Comparison of ENCODE assay signal across 8 cellular contexts in the genomic region with DNA sequence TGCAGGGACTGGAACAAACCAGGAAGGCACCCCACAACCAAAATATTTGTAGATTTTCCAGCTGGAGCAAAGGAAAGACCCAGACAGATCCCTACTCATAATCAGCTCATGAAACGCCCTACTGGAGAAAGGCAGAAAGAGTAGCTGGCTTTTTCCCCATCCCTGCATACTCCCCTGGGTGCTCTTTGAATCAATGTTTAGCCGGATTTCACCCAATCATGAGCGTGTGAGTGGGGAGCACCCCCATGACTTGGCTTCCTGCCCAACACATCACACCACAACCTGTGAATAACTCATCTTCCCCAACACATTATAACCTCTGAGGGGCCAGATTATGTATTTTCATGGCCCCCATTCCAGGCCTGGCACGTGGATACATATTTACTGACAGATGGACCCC. TPM values are rescaled to one million over a fixed set of nuclear protein-coding genes. Genes with fewer than 3 reads are reported as not detected.
A peak's percentile ranks its signal among the peaks of the same experiment; 100 is the strongest.
DNase-seq lines count a peak whose midpoint lies in the region; ATAC-seq and TF ChIP-seq lines count a peak whose summit lies in the region.

No MANE protein-coding gene starts in this region.

- H3K27me3 Mint-ChIP-seq in naive B cell: peaks cover 2 to 14% (median 4%) of the 10 kb centered on the region in 3 donors

- no TSS peak for BruUV-seq in A673 (replicated peaks; lab: Mats Ljungman, UMichigan)

- H3K4me3 ChIP-seq in A673 (ENCODE audit: low read depth, low read length, poor library complexity, severe bottlenecking) (no peak overlapping the region), right atrium auricular region (no peak overlapping the region), stomach (no peak overlapping the region)
- no peak overlapping the region for H3K4me3 ChIP-seq in Jurkat, Clone E6-1 (ENCODE audit: low read length)

- peaks cover 2 to 8% (median 3%) of the 10 kb centered on the region in 7 donors for H3K9me3 Mint-ChIP-seq in naive B cell

- no peak for TF ChIP-seq POLR2A in stomach (IDR thresholded peaks at IDR 0.05)

- intact Hi-C loops in A673 (cut with micrococcal nuclease; ENCODE audit: unreplicated experiment): no loop called here
- intact Hi-C loops in stomach (cut with DNase I; ENCODE audit: low total_unique reads): loop anchor here (10.0 kb wide), 1 partner anchor 376 kb away; no protein-coding TSS in a partner anchor

- H3K27me3 ChIP-seq in A673 (replicated peaks; ENCODE audit: insufficient read depth, low read depth, low read length, poor library complexity) (no peaks in the 10 kb centered on the region), right atrium auricular region (no peaks in the 10 kb centered on the region), stomach (peaks cover 0 to 5% (median 0%) of the 10 kb centered on the region in 3 donors)

- H3K4me1 Mint-ChIP-seq in naive B cell: peaks cover 34 to 45% (median 42%) of the 10 kb centered on the region in 3 donors

- H3K27ac Mint-ChIP-seq in naive B cell: peak overlapping the region in 5 of 6 donors; percentile 75 to 98 (median 90)

- H3K36me3 ChIP-seq in A673 (ENCODE audit: insufficient read depth, low read length, poor library complexity, severe bottlenecking) (no peaks in the 10 kb centered on the region), right atrium auricular region (no peaks in the 10 kb centered on the region), stomach (no peaks in the 10 kb centered on the region)

- peaks cover 0 to 3% of the 10 kb centered on the region in 2 donors for H3K36me3 Mint-ChIP-seq in naive B cell

- 58 to 72% (median 68%) methylated on average over 4 of the region's 4 CpGs for WGBS in stomach, 5 donors

- POLR2A ChIA-PET in A673 (lab: Charles Lee; ENCODE audit: low non-redundant PET): no interaction called here

- no peak for TF ChIP-seq CTCF in A673 (conservative IDR thresholded peaks at IDR 0.05; ENCODE audit: low read depth, low read length)
- no peak for TF ChIP-seq CTCF in right atrium auricular region (IDR thresholded peaks at IDR 0.05)
- TF ChIP-seq CTCF in stomach (IDR thresholded peaks at IDR 0.05): no peak

- DNase-seq in A673 (ENCODE audit: low spot score) (peak; percentile 24), naive B cell (no peak), right atrium auricular region (ENCODE audit: low spot score) (no peak), stomach (no peak)
- peak; percentile 78 for DNase-seq in Jurkat, Clone E6-1 (ENCODE audit: low read depth, low spot score)
- peak; percentile 78 for DNase-seq in activated CD8-positive, alpha-beta memory T cell treated with anti-CD3 and anti-CD28 coated beads, Interleukin-2, amount 50 U/mL, for 4 hours

- ATAC-seq in naive B cell (ENCODE audit: low read depth in 2 of 2) (no peak), HG02678 (IDR thresholded peaks at IDR 0.05; ENCODE audit: unreplicated experiment) (no peak), HG03457 (IDR thresholded peaks at IDR 0.05; ENCODE audit: unreplicated experiment) (no peak)

- TF ChIP-seq EP300 in stomach (IDR thresholded peaks at IDR 0.05): no peak

- peak overlapping the region; percentile 61 to 95 (median 87) for H3K4me3 Mint-ChIP-seq in naive B cell

- H3K27ac ChIP-seq in A673 (ENCODE audit: low read depth, low read length, poor library complexity, severe bottlenecking): no peak overlapping the region
- no peak overlapping the region for H3K27ac ChIP-seq in right atrium auricular region
- H3K27ac ChIP-seq in stomach: no peak overlapping the region

- no peaks in the 10 kb centered on the region for H3K9me3 ChIP-seq in A673 (ENCODE audit: low read depth, low read length, poor library complexity, severe bottlenecking)
- no peaks in the 10 kb centered on the region for H3K9me3 ChIP-seq in right atrium auricular region
- H3K9me3 ChIP-seq in stomach: no peaks in the 10 kb centered on the region

- peaks cover 3% of the 10 kb centered on the region for H3K4me1 ChIP-seq in A673 (ENCODE audit: insufficient read depth, low read length, poor library complexity, severe bottlenecking)
- H3K4me1 ChIP-seq in right atrium auricular region: peaks cover 0 to 4% of the 10 kb centered on the region in 2 donors
- peaks cover 0 to 20% (median 4%) of the 10 kb centered on the region in 4 donors for H3K4me1 ChIP-seq in stomach

- CTCF ChIA-PET in A673 (lab: Charles Lee): interaction anchor here (2.5 kb wide), 1 partner anchor 385 kb away, joined by 9 read pairs; no protein-coding TSS in a partner anchor

RNA-seq across cellular contexts. Expression of gene SLC14A1, which starts 35.1 kb away (rescaled TPM):
- total RNA-seq in A673 (2021) (not detected in 2 replicates), right atrium auricular region (10 to 100 TPM; 11.4 to 23.9 TPM), stomach (1 to 10 TPM in 2 of 5 donors, not detected in 3; 3.9 to 4.2 TPM)
- 13.9 TPM for polyA plus RNA-seq in Jurkat, Clone E6-1 (2012; ENCODE audit: insufficient read depth, insufficient read length)
- polyA plus RNA-seq in naive B cell (ENCODE audit: low read depth in 6 of 6) (1 to 10 TPM in 5 of 6 donors, not detected in 1; 1.0 to 3.8 (median 1.9) TPM), stomach (1 to 10 TPM in 1 of 3 donors, under 1 TPM in 2; 0.20 to 3.1 (median 0.56) TPM)

Comparison
In these comparisons a context has a peak if more than half of its experiments do, and no peak if none do; other contexts are left out.
1. DNase-seq: peak in A673 (single experiment), Jurkat, Clone E6-1 (single experiment) and activated CD8-positive, alpha-beta memory T cell treated with anti-CD3 and anti-CD28 coated beads, Interleukin-2, amount 50 U/mL, for 4 hours (single experiment); none in naive B cell (single experiment), right atrium auricular region (single experiment) and stomach (single experiment).